Comparison of ENCODE assay signal across 9 cellular contexts in genomic region chr2:123993728-123994323, GRCh38. TPM values are rescaled to one million over a fixed set of nuclear protein-coding genes. Genes with fewer than 3 reads are reported as not detected.
DNase-seq lines count a peak whose midpoint lies in the region; ATAC-seq, FAIRE-seq and TF ChIP-seq lines count a peak whose summit lies in the region.
"Had no signal": no experiment of that assay in that cellular context is flagged by ENCODE, and none has a peak within 500 bp of the region (broad histone marks: within the 10 kb centered on the region; RNA-seq: fewer than 3 reads in every experiment).

No MANE protein-coding gene starts in this region.

- H3K9me3 ChIP-seq in HAP-1: no peaks in the 10 kb centered on the region
- no peaks in the 10 kb centered on the region for H3K9me3 ChIP-seq in lung (ENCODE audit: control insufficient read depth in 2 of 2, insufficient read depth in 1 of 2, low read length in 1 of 2)

- peaks cover 2% of the 10 kb centered on the region for H3K4me1 Mint-ChIP-seq in activated CD4-positive, alpha-beta T cell treated with anti-CD3 and anti-CD28 coated beads, Interleukin-2, amount 10 ng/mL, durations not matched to agents 24 days and 14 days

- H3K36me3 Mint-ChIP-seq in activated CD4-positive, alpha-beta T cell treated with anti-CD3 and anti-CD28 coated beads, Interleukin-2, amount 10 ng/mL, durations not matched to agents 24 days and 14 days (ENCODE audit: low read depth): no peaks in the 10 kb centered on the region
- H3K36me3 Mint-ChIP-seq: activated naive CD8-positive, alpha-beta T cell had no signal

- no peak for FAIRE-seq in bronchial epithelial cell (lab: Jason Lieb, UNC)

- no peaks in the 10 kb centered on the region for H3K36me3 ChIP-seq in HAP-1 (replicated peaks)
- no peaks in the 10 kb centered on the region for H3K36me3 ChIP-seq in bronchial epithelial cell (ENCODE audit: control insufficient read depth, insufficient read depth, low read length)
- no peaks in the 10 kb centered on the region for H3K36me3 ChIP-seq in lung (ENCODE audit: control insufficient read depth in 2 of 2, insufficient read depth in 2 of 2, low read length in 2 of 2)

- no peak overlapping the region for H3K27ac Mint-ChIP-seq in activated CD4-positive, alpha-beta T cell treated with anti-CD3 and anti-CD28 coated beads, Interleukin-2, amount 10 ng/mL, durations not matched to agents 24 days and 14 days
- H3K27ac Mint-ChIP-seq: activated naive CD8-positive, alpha-beta T cell had no signal

- H3K27me3 ChIP-seq in HAP-1 (ENCODE audit: low read depth): no peaks in the 10 kb centered on the region
- H3K27me3 ChIP-seq in bronchial epithelial cell (ENCODE audit: control insufficient read depth, insufficient read depth, low read length): no peaks in the 10 kb centered on the region
- H3K27me3 ChIP-seq in lung (ENCODE audit: control insufficient read depth, insufficient read depth): no peaks in the 10 kb centered on the region

- intact Hi-C loops in activated CD4-positive, alpha-beta T cell treated with anti-CD3 and anti-CD28 coated beads, Interleukin-2, amount 10 ng/mL, durations not matched to agents 24 days and 14 days (cut with micrococcal nuclease): no loop called here

- H3K4me1 ChIP-seq in HAP-1 (no peaks in the 10 kb centered on the region), lung (ENCODE audit: control insufficient read depth in 2 of 2, insufficient read depth in 2 of 2, low read length in 2 of 2) (no peaks in the 10 kb centered on the region)

- no peaks in the 10 kb centered on the region for H3K9me3 Mint-ChIP-seq in activated CD4-positive, alpha-beta T cell treated with anti-CD3 and anti-CD28 coated beads, Interleukin-2, amount 10 ng/mL, durations not matched to agents 24 days and 14 days

- no peak for ATAC-seq in lung (ENCODE audit: insufficient read depth, low FRiP score)

- WGBS in lung, 2 donors: 35 to 40% methylated on average over 8 of the region's 8 CpGs

- peak; percentile 56 for DNase-seq in activated CD4-positive, alpha-beta T cell treated with anti-CD3 and anti-CD28 coated beads, Interleukin-2, amount 10 ng/mL, durations not matched to agents 24 days and 14 days
- DNase-seq in activated CD4-positive, alpha-beta T cell treated with anti-CD3 and anti-CD28 coated beads, Interleukin-2, amount 50 U/mL, for 4 hours: no peak
- DNase-seq in HAP-1 (ENCODE audit: low spot score in 2 of 2) (peak; percentile 14 to 37), NCI-H1417 treated with DMSO at 0.1 percent for 48 hours (lab: John Stamatoyannopoulos, UW) (peak; percentile 1), bronchial epithelial cell (ENCODE audit: low read depth) (peak; percentile 36), lung (ENCODE audit: low spot score) (peak; percentile 31), occipital lobe (lab: John Stamatoyannopoulos, UW) (no peak), NCI-H1436 treated with DMSO at 0.1 percent for 48 hours (lab: John Stamatoyannopoulos, UW) (no peak)

- in situ Hi-C loops in HAP-1 (cut with MboI; ENCODE audit: low sequenced_read_pairs): no loop called here

- H3K27me3 Mint-ChIP-seq in activated CD4-positive, alpha-beta T cell treated with anti-CD3 and anti-CD28 coated beads, Interleukin-2, amount 10 ng/mL, durations not matched to agents 24 days and 14 days: no peaks in the 10 kb centered on the region
- H3K27me3 Mint-ChIP-seq: activated naive CD8-positive, alpha-beta T cell had no signal

- no peak overlapping the region for H3K4me3 Mint-ChIP-seq in activated CD4-positive, alpha-beta T cell treated with anti-CD3 and anti-CD28 coated beads, Interleukin-2, amount 10 ng/mL, durations not matched to agents 24 days and 14 days
- H3K4me3 Mint-ChIP-seq: activated naive CD8-positive, alpha-beta T cell had no signal

- no peak overlapping the region for H3K27ac ChIP-seq in lung (ENCODE audit: low read depth in 1 of 2, low read length in 1 of 2)

- peak; percentile 60 for TF ChIP-seq CTCF in bronchial epithelial cell (IDR thresholded peaks at IDR 0.05; ENCODE audit: insufficient read depth, low read length, severe bottlenecking)
- TF ChIP-seq CTCF in lung (IDR thresholded peaks at IDR 0.05; ENCODE audit: control extremely low read depth, extremely low read depth): no peak

- H3K4me3 ChIP-seq in HAP-1 (no peak overlapping the region), bronchial epithelial cell (ENCODE audit: low read depth, low read length) (no peak overlapping the region), lung (no peak overlapping the region)

RNA-seq across cellular contexts. Expression of gene CNTNAP5, which starts 31.3 kb away (rescaled TPM):
- total RNA-seq in activated CD4-positive, alpha-beta T cell treated with anti-CD3 and anti-CD28 coated beads, Interleukin-2, amount 10 ng/mL, durations not matched to agents 24 days and 14 days: not detected in 2 replicates
- total RNA-seq in bronchial epithelial cell: not detected in 2 replicates
- under 1 TPM; 0.03 to 0.06 TPM for total RNA-seq in lung
- polyA plus RNA-seq in lung: not detected
- 41.0 TPM for total RNA-seq in occipital lobe

Comparison
In these comparisons a context has a peak if more than half of its experiments do, and no peak if none do; other contexts are left out.
1. DNase-seq: peak in activated CD4-positive, alpha-beta T cell treated with anti-CD3 and anti-CD28 coated beads, Interleukin-2, amount 10 ng/mL, durations not matched to agents 24 days and 14 days (single experiment), HAP-1 (2 of 2), NCI-H1417 treated with DMSO at 0.1 percent for 48 hours (single experiment), bronchial epithelial cell (single experiment) and lung (single experiment); none in activated CD4-positive, alpha-beta T cell treated with anti-CD3 and anti-CD28 coated beads, Interleukin-2, amount 50 U/mL, for 4 hours (0 of 2), occipital lobe (single experiment) and NCI-H1436 treated with DMSO at 0.1 percent for 48 hours (single experiment).
2. RNA of gene CNTNAP5, which starts 31.3 kb away (total RNA-seq): 41.0 TPM in occipital lobe (single experiment); 0.03 to 0.06 TPM in lung, not detected in activated CD4-positive, alpha-beta T cell treated with anti-CD3 and anti-CD28 coated beads, Interleukin-2, amount 10 ng/mL, durations not matched to agents 24 days and 14 days and not detected in bronchial epithelial cell; every median in the first group is over 10 times any median in the second.